8 cellular contexts compared by ENCODE assay signal in genomic region chr2:168244318-168244717, GRCh38. TPM values are rescaled to one million over a fixed set of nuclear protein-coding genes. Genes with fewer than 3 reads are reported as not detected.
DNase-seq lines count a peak whose midpoint lies in the region; ATAC-seq and TF ChIP-seq lines count a peak whose summit lies in the region.

No MANE protein-coding gene starts in this region.

- DNase-seq in NCI-H2227 (lab: John Stamatoyannopoulos, UW; ENCODE audit: unreplicated experiment) (peak; percentile 25), NCI-H2227 treated with DMSO at 0.1 percent for 48 hours (lab: John Stamatoyannopoulos, UW) (no peak), T-cell (peak in 31 of 34 experiments; percentile 9 to 52 (median 31)), cerebellar cortex (ENCODE audit: low spot score) (peak; percentile 67), progenitor cell of endocrine pancreas (ENCODE audit: low spot score, unreplicated experiment) (no peak), osteoblast (ENCODE audit: insufficient read length, low spot score, missing footprints) (no peak)
- peak; percentile 78 for DNase-seq in stimulated activated CD4-positive, alpha-beta T cell treated with anti-CD3 and anti-CD28 coated beads, Interleukin-1b, Interleukin-23, amount 100 ng/mL, for 48 hours

- no peaks in the 10 kb centered on the region for H3K36me3 Mint-ChIP-seq in T-cell
- no peaks in the 10 kb centered on the region for H3K36me3 Mint-ChIP-seq in progenitor cell of endocrine pancreas (ENCODE audit: insufficient read depth)

- ATAC-seq in T-cell (replicated peaks in 1 of 4) (peak in 1 of 4 experiments; percentile 25), HG02798 (IDR thresholded peaks at IDR 0.05; ENCODE audit: poor library complexity, unreplicated experiment) (no peak)

- no peak overlapping the region for H3K4me3 ChIP-seq in osteoblast (ENCODE audit: insufficient read depth, low read length)

- POLR2A ChIA-PET in T-cell (lab: Charles Lee): no interaction called here

- TF ChIP-seq CTCF in progenitor cell of endocrine pancreas (IDR thresholded peaks at IDR 0.05; ENCODE audit: unreplicated experiment) (no peak), osteoblast (IDR thresholded peaks at IDR 0.05; ENCODE audit: extremely low read depth, low read depth, low read length) (no peak)

- H3K27ac Mint-ChIP-seq in T-cell (peak overlapping the region; percentile 79 to 88), progenitor cell of endocrine pancreas (no peak overlapping the region)

- H3K9me3 Mint-ChIP-seq in T-cell (no peaks in the 10 kb centered on the region), progenitor cell of endocrine pancreas (ENCODE audit: low read depth) (no peaks in the 10 kb centered on the region)

- H3K27me3 Mint-ChIP-seq in T-cell (no peaks in the 10 kb centered on the region), progenitor cell of endocrine pancreas (no peaks in the 10 kb centered on the region)

- no peaks in the 10 kb centered on the region for H3K36me3 ChIP-seq in osteoblast (ENCODE audit: insufficient read depth, low read length)

- no peak overlapping the region for H3K27ac ChIP-seq in osteoblast (ENCODE audit: low read depth, low read length)

- H3K4me1 ChIP-seq in osteoblast (ENCODE audit: insufficient read depth, low read length): peaks cover 24% of the 10 kb centered on the region

- H3K4me1 Mint-ChIP-seq in T-cell: peaks cover 36 to 45% (median 38%) of the 10 kb centered on the region in 3 donors
- peaks cover 30% of the 10 kb centered on the region for H3K4me1 Mint-ChIP-seq in progenitor cell of endocrine pancreas (ENCODE audit: low read depth)

- no peak overlapping the region for H2AFZ ChIP-seq in osteoblast (ENCODE audit: low read length)

- H3K27me3 ChIP-seq in osteoblast (ENCODE audit: insufficient read depth, low read length): no peaks in the 10 kb centered on the region

- H3K4me3 Mint-ChIP-seq in T-cell (peak overlapping the region; percentile 23 to 92 (median 60)), progenitor cell of endocrine pancreas (ENCODE audit: low read depth) (no peak overlapping the region)

- H3K9me3 ChIP-seq in osteoblast (ENCODE audit: low read depth, low read length): no peaks in the 10 kb centered on the region

- H3K4me2 ChIP-seq in osteoblast (ENCODE audit: insufficient read depth, low read length): no peak overlapping the region

- peaks cover 35% of the 10 kb centered on the region for H4K20me1 ChIP-seq in osteoblast (ENCODE audit: insufficient read depth, low read length)

- CTCF ChIA-PET in T-cell (lab: Charles Lee): interaction anchor here in 1 of 2 donors (0.6 kb wide), 1 partner anchor 42 kb away, joined by 4 read pairs; no protein-coding TSS in a partner anchor

- peaks cover 68% of the 10 kb centered on the region for H3K79me2 ChIP-seq in osteoblast (ENCODE audit: insufficient read depth, low read length)

RNA-seq across cellular contexts. Expression of gene STK39, which starts 3.1 kb away (rescaled TPM):
- total RNA-seq in T-cell: 10 to 100 TPM; 15.4 to 25.8 (median 21.0) TPM
- 21.1 and 22.9 TPM in 2 replicates for total RNA-seq in progenitor cell of endocrine pancreas
- total RNA-seq in osteoblast: 18.1 and 20.9 TPM in 2 replicates

Comparison
In these comparisons a context has a peak if more than half of its experiments do, and no peak if none do; other contexts are left out.
1. DNase-seq: peak in NCI-H2227 (single experiment), T-cell (31 of 34), cerebellar cortex (single experiment) and stimulated activated CD4-positive, alpha-beta T cell treated with anti-CD3 and anti-CD28 coated beads, Interleukin-1b, Interleukin-23, amount 100 ng/mL, for 48 hours (single experiment); none in NCI-H2227 treated with DMSO at 0.1 percent for 48 hours (single experiment), progenitor cell of endocrine pancreas (single experiment) and osteoblast (single experiment).